11 cellular contexts compared by ENCODE assay signal in the genomic region with DNA sequence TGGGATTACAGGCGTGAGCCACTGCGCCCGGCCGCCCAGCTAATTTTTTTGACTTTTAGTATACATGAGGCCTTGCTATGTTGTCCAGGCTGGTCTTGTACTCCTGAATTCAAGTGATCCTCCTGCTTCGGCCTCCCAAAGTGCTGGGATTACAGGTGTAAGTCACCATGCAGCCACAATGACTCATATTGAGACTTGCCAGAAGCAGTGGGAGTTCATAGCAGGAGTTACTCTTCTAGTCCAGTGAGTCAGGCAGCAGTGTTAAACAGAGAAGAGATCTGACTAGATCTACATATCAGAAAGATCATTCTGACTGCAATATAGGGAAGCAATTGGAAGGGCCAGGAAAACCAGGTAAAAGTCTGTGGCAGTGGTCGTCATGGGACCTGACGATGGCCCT. TPM values are rescaled to one million over a fixed set of nuclear protein-coding genes. Genes with fewer than 3 reads are reported as not detected.
A peak's percentile ranks its signal among the peaks of the same experiment; 100 is the strongest.
DNase-seq lines count a peak whose midpoint lies in the region; ATAC-seq, FAIRE-seq and TF ChIP-seq lines count a peak whose summit lies in the region.
"Had no signal": no experiment of that assay in that cellular context is flagged by ENCODE, and none has a peak within 500 bp of the region (broad histone marks: within the 10 kb centered on the region; RNA-seq: fewer than 3 reads in every experiment).

No MANE protein-coding gene starts in this region.

- in situ Hi-C loops in Panc1 (cut with HindIII; ENCODE audit: low pct_unique_long_range_greater_than_20kb, low sequenced_read_pairs), result no loop called here
- in situ Hi-C loops in GM12878 (cut with MboI), result no loop called here

- TF ChIP-seq RAD21 in GM12878 (IDR thresholded peaks at IDR 0.05; ENCODE audit: insufficient read depth, low read depth, low read length), result no peak

- no peaks in the 10 kb centered on the region for H4K20me1 ChIP-seq in GM12878 (ENCODE audit: control insufficient read depth, insufficient read depth)

- H3K4me1 ChIP-seq in Panc1 (ENCODE audit: control insufficient read depth, insufficient read depth, low read length) (no peaks in the 10 kb centered on the region), GM12878 (ENCODE audit: control insufficient read depth, insufficient read depth, low read length) (no peaks in the 10 kb centered on the region)
- H3K4me1 ChIP-seq: HAP-1 had no signal

- no peak for TF ChIP-seq POLR2A in GM12878 (IDR thresholded peaks at IDR 0.05; ENCODE audit: low read depth, low read length)

- intact Hi-C loops in Panc1 (cut with micrococcal nuclease; ENCODE audit: unreplicated experiment) (no loop called here), GM12878 (cut with micrococcal nuclease; ENCODE audit: unreplicated experiment) (no loop called here)

- no peak for FAIRE-seq in GM12878 (lab: Jason Lieb, UNC)

- no peak overlapping the region for H3K9ac ChIP-seq in GM12878 (ENCODE audit: control insufficient read depth, insufficient read depth, low read length)

- WGBS in GM12878 (ENCODE audit: insufficient coverage, insufficient replicate concordance, low lambda C conversion rate, missing lambda C conversion rate), result 60% methylated on average over 7 of the region's 7 CpGs

- H2AFZ ChIP-seq in GM12878 (ENCODE audit: control insufficient read depth, low read depth, low read length), result no peak overlapping the region

- ATAC-seq in Panc1 (peak; percentile 85), GM12878 (peak; percentile 32; the same call in 1 of the 3 replicates), HG02623 (IDR thresholded peaks at IDR 0.05; ENCODE audit: unreplicated experiment) (no peak), HG02973 (IDR thresholded peaks at IDR 0.05; ENCODE audit: unreplicated experiment) (no peak)

- TF ChIP-seq CTCF in Panc1 (IDR thresholded peaks at IDR 0.05) (no peak), GM12878 (IDR thresholded peaks at IDR 0.05 in 2 of 3, conservative IDR thresholded peaks at IDR 0.05 in 1 of 3; ENCODE audit: control insufficient read depth in 2 of 3, extremely low read depth in 1 of 3, insufficient read depth in 1 of 3, low read depth in 3 of 3, low read length in 3 of 3) (no peak)

- no peaks in the 10 kb centered on the region for H3K36me3 ChIP-seq in Panc1 (ENCODE audit: control insufficient read depth, insufficient read depth, low read length)
- no peaks in the 10 kb centered on the region; a peak in 1 of 4 replicates for H3K36me3 ChIP-seq in GM12878 (ENCODE audit: control insufficient read depth in 2 of 2, insufficient read depth in 2 of 2, low read length in 1 of 2)
- H3K36me3 ChIP-seq: HAP-1 had no signal

- peak; percentile 39 for DNase-seq in activated naive CD4-positive, alpha-beta T cell treated with Interleukin-2 at 50 U/mL for 16 hours
- DNase-seq in activated naive CD4-positive, alpha-beta T cell treated with anti-CD3 and anti-CD28 coated beads, Interleukin-2, amount 50 U/mL, for 16 hours, result no peak
- DNase-seq in Panc1 (ENCODE audit: low read depth, low spot score) (peak; percentile 15), GM12878 (ENCODE audit: low read depth, low spot score) (no peak), iPS-NIHi7 (ENCODE audit: extremely low spot score) (no peak)
- peak; percentile 19 to 38 for DNase-seq in stimulated activated CD4-positive, alpha-beta T cell treated with anti-CD3 and anti-CD28 coated beads, Interleukin-2, amount 100 ng/mL, for 24 hours
- DNase-seq: activated CD4-positive, CD25-positive, alpha-beta regulatory T cell; KG1 had no signal

- RAD21 ChIA-PET in GM12878 (lab: Charles Lee; ENCODE audit: unreplicated experiment), result no interaction called here

- POLR2A ChIA-PET in Panc1 (lab: Charles Lee) (no interaction called here), GM12878 (lab: Charles Lee) (interaction anchor here (0.7 kb wide), 1 partner anchor 1625 kb away, joined by 4 read pairs; no protein-coding TSS in a partner anchor)

- H3K4me3 ChIP-seq in Panc1 (ENCODE audit: low read depth in 2 of 2, low read length in 2 of 2) (no peak overlapping the region), GM12878 (no peak overlapping the region)
- H3K4me3 ChIP-seq: HAP-1 had no signal

- CTCF ChIA-PET in Panc1 (lab: Charles Lee), result no interaction called here
- CTCF ChIA-PET in GM12878 (lab: Yijun Ruan, JAX), result interaction anchor here (0.6 to 3.6 kb wide), 4 partner anchors 95 to 176 kb away, joined by 3 to 13 read pairs (median 4); partner anchors contain the start of gene CASP10

- SMC1A ChIA-PET in GM12878 (lab: Charles Lee; ENCODE audit: uncharacterized antibody, unreplicated experiment), result interaction anchor here (0.7 to 1.4 kb wide), 2 partner anchors 9 to 31 kb away, joined by 3 to 5 read pairs; no protein-coding TSS in a partner anchor

- no peak overlapping the region for H3K4me2 ChIP-seq in GM12878 (ENCODE audit: control insufficient read depth, insufficient read depth)

- no peaks in the 10 kb centered on the region for H3K79me2 ChIP-seq in GM12878 (ENCODE audit: control insufficient read depth, insufficient read depth, low read length)

- H3K27me3 ChIP-seq in Panc1 (ENCODE audit: control insufficient read depth, insufficient read depth, low read length) (no peaks in the 10 kb centered on the region), GM12878 (replicated peaks in 1 of 2; ENCODE audit: control insufficient read depth in 2 of 2, insufficient read depth in 2 of 2, low read length in 1 of 2) (no peaks in the 10 kb centered on the region)

- H3K27ac ChIP-seq in Panc1 (ENCODE audit: low read length), result no peak overlapping the region
- H3K27ac ChIP-seq in GM12878 (ENCODE audit: control insufficient read depth, insufficient read depth), result no peak overlapping the region

- no peaks in the 10 kb centered on the region for H3K9me3 ChIP-seq in Panc1 (ENCODE audit: control insufficient read depth, insufficient read depth, low read depth, low read length)
- H3K9me3 ChIP-seq in GM12878 (replicated peaks; ENCODE audit: control insufficient read depth, insufficient read depth, low read length), result peaks cover 2% of the 10 kb centered on the region; the same call in 2 of the 3 replicates
- H3K9me3 ChIP-seq: HAP-1 had no signal

- TF ChIP-seq EP300 in GM12878 (IDR thresholded peaks at IDR 0.05; ENCODE audit: borderline replicate concordance in 1 of 2, control insufficient read depth in 1 of 2, low read depth in 2 of 2, low read length in 2 of 2), result no peak

- no TSS peak for BruUV-seq in Panc1 (replicated peaks; lab: Mats Ljungman, UMichigan)
- BruUV-seq in GM12878 (replicated peaks; lab: Mats Ljungman, UMichigan), result no TSS peak

TF ChIP-seq in GM12878, 131 proteins besides CTCF, POLR2A, EP300 and RAD21 (continues in another document):
- no peak for TF ChIP-seq CUX1 (IDR thresholded peaks at IDR 0.05; ENCODE audit: insufficient replicate concordance, low read depth, low read length)
- no peak for TF ChIP-seq POLR2AphosphoS2 (IDR thresholded peaks at IDR 0.05; ENCODE audit: low read depth, low read length)

RNA-seq across cellular contexts. Expression of gene FLACC1, which starts 1.5 kb away (rescaled TPM):
- total RNA-seq in Panc1 (2021; ENCODE audit: unreplicated experiment) (0.39 TPM), GM12878 (2014; rRNA removed) (0.28 and 0.38 TPM in 2 replicates), GM12878 (2014; rRNA removed; fragmentation: Illumina TruSeq; extraction: Trizol) (0.36 and 0.37 TPM in 2 replicates), GM12878 (2021) (0.29 and 0.54 TPM in 2 replicates)
- 0.42 TPM for polyA plus RNA-seq in Panc1 (2012; ENCODE audit: insufficient read length)
- 0.31 and 0.78 TPM in 2 replicates for total RNA-seq in GM12878 (2013; cell fraction: nucleolus; rRNA removed)
- polyA plus RNA-seq in GM12878 (2011; ENCODE audit: low read depth), result not detected
- polyA plus RNA-seq in GM12878 (2011; rRNA removed) (0.08 and 0.13 TPM in 2 replicates), GM12878 (2014; fragmentation: Illumina TruSeq; extraction: Trizol) (0.32 and 0.47 TPM in 2 replicates), GM12878 (2014; fragmentation: Nextera tagmentation; extraction: Ambion mirVana) (under 1 TPM; 0.14 to 0.16 TPM), GM12878 (2014; rRNA removed) (0.27 and 0.32 TPM in 2 replicates), GM12878 (2016; fragmentation: Nextera tagmentation; extraction: Ambion mirVana) (not detected)
- polyA plus RNA-seq in GM12878 (2011; cell fraction: cytosol; rRNA removed), result 0.10 TPM in 2 replicates
- polyA plus RNA-seq in GM12878 (2011; cell fraction: nucleus; rRNA removed), result 0.19 and 0.28 TPM in 2 replicates
- not detected in 2 replicates for polyA plus RNA-seq in GM12878 (2012)
- 0.44 TPM in 1 of 2 replicates, not detected in the other for polyA minus RNA-seq in GM12878 (2011; rRNA and poly(A)+ RNA removed)
- polyA minus RNA-seq in GM12878 (2011; cell fraction: cytosol; rRNA and poly(A)+ RNA removed), result not detected in 2 replicates
- polyA minus RNA-seq in GM12878 (2011; cell fraction: nucleus; rRNA and poly(A)+ RNA removed), result 0.24 TPM in 1 of 2 replicates, not detected in the other

Comparison
In these comparisons a context has a peak if more than half of its experiments do, and no peak if none do; other contexts are left out.
1. DNase-seq: peak in activated naive CD4-positive, alpha-beta T cell treated with Interleukin-2 at 50 U/mL for 16 hours (single experiment), Panc1 (single experiment) and stimulated activated CD4-positive, alpha-beta T cell treated with anti-CD3 and anti-CD28 coated beads, Interleukin-2, amount 100 ng/mL, for 24 hours (2 of 2); none in activated naive CD4-positive, alpha-beta T cell treated with anti-CD3 and anti-CD28 coated beads, Interleukin-2, amount 50 U/mL, for 16 hours (single experiment), GM12878 (single experiment) and iPS-NIHi7 (single experiment).
2. ATAC-seq: peak in Panc1 (single experiment) and GM12878 (single experiment); none in HG02623 (single experiment) and HG02973 (single experiment).